8 cellular contexts compared by ENCODE assay signal in the genomic region with DNA sequence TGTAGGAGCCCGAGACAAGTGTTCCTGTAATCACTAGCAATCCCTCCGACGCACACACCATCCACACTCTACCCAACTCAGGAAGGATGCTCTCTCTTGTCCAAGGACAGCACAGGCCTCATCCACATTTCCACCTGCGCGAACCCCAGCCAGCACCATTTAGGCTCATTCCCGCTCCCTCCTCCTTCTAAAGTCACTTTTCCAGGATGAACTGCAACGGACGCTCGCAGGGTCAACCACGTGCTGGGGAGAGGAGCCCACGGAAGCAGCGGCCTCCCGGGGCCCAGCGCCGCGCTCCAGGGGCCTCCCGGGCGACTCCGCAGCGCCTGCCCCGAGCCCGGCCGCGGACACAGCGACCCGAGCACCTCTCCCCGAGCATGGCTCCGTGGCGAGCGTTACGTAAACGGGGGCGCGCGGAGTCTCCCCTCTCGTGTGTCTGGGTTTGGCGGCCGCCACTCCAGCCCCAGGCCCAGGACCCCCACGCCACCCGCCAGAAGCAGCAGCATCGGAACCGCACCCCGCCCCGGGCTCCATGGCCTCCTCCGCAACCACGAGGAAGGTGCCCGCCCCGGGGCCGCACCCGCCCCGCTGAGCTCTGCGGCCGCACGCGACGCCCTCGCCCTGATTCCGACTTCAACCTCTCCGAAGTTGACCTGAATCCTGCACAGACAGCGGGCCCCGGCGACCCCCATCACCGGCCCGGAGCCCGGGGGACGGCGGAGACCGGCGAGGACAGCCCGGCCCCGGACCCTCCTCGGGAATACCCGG. TPM values are rescaled to one million over a fixed set of nuclear protein-coding genes. Genes with fewer than 3 reads are reported as not detected.
DNase-seq lines count a peak whose midpoint lies in the region; ATAC-seq lines count a peak whose summit lies in the region.

No MANE protein-coding gene starts in this region.

- H3K9me3 ChIP-seq in ES-I3 (ENCODE audit: control insufficient read depth, insufficient read depth, low read length): no peaks in the 10 kb centered on the region
- no peaks in the 10 kb centered on the region for H3K9me3 ChIP-seq in ectodermal cell (ENCODE audit: control insufficient read depth, low read length)

- H3K4me1 Mint-ChIP-seq in memory B cell: peaks cover 36% of the 10 kb centered on the region

- H3K27ac Mint-ChIP-seq in memory B cell: peak overlapping the region; percentile 100

- peak overlapping the region; percentile 95 for H3K4me3 Mint-ChIP-seq in memory B cell

- peak overlapping the region; percentile 83 for H3K27ac ChIP-seq in ectodermal cell (ENCODE audit: insufficient read depth, low read depth, low read length, poor library complexity, severe bottlenecking)

- peak; percentile 37 to 47 for DNase-seq in Kasumi-1 (lab: John Stamatoyannopoulos, UW)
- DNase-seq in activated CD4-positive, alpha-beta T cell treated with anti-CD3 and anti-CD28 coated beads, Interleukin-2, amount 50 U/mL, for 1 hour: peak; percentile 39
- peak in 1 of 2 donors; percentile 65 for DNase-seq in memory B cell (ENCODE audit: low spot score in 2 of 2)
- peak; percentile 22 to 80 (median 48) for DNase-seq in stimulated activated naive CD4-positive, alpha-beta T cell (lab: John Stamatoyannopoulos, UW)
- DNase-seq in ecto neural progenitor cell (ENCODE audit: low spot score): no peak

- WGBS in ectodermal cell, 2 experiments: 1% methylated on average over 73 of the region's 73 CpGs

- H3K27me3 Mint-ChIP-seq in memory B cell: no peaks in the 10 kb centered on the region

- H3K27me3 ChIP-seq in ectodermal cell (ENCODE audit: control insufficient read depth, insufficient read depth, low read length, poor library complexity, severe bottlenecking): no peaks in the 10 kb centered on the region

- peak overlapping the region; percentile 80 for H3K9ac ChIP-seq in ES-I3 (ENCODE audit: low read depth, low read length)

- ATAC-seq in GM21717 (IDR thresholded peaks at IDR 0.05; ENCODE audit: unreplicated experiment) (peak; percentile 22), memory B cell (ENCODE audit: low read depth) (peak; percentile 14)

- peaks cover 23% of the 10 kb centered on the region for H3K36me3 ChIP-seq in ES-I3 (ENCODE audit: insufficient read depth, low read length)
- H3K36me3 ChIP-seq in ectodermal cell (ENCODE audit: control insufficient read depth, insufficient read depth, low read length): peaks cover 22% of the 10 kb centered on the region

- no peaks in the 10 kb centered on the region for H3K9me3 Mint-ChIP-seq in memory B cell

- H3K4me1 ChIP-seq in ES-I3 (ENCODE audit: insufficient read depth, low read length) (peaks cover 10% of the 10 kb centered on the region; the same call in 1 of the 2 replicates), ectodermal cell (ENCODE audit: control insufficient read depth, insufficient read depth, low read length) (peaks cover 10% of the 10 kb centered on the region)

- peak overlapping the region; percentile 60 for H3K4me3 ChIP-seq in ectodermal cell (ENCODE audit: insufficient read depth, low read depth, low read length)

- H3K36me3 Mint-ChIP-seq in memory B cell: peaks cover 21% of the 10 kb centered on the region

RNA-seq across cellular contexts. Expression of gene USP36, which starts 0.7 kb away (rescaled TPM):
- polyA plus RNA-seq in ectodermal cell (2013, experiment 1 of 4): 40.6 TPM
- polyA plus RNA-seq in ectodermal cell (2013, experiment 2 of 4): 47.3 TPM
- polyA plus RNA-seq in ectodermal cell (2013, experiment 3 of 4): 30.7 TPM
- polyA plus RNA-seq in ectodermal cell (2013, experiment 4 of 4): 37.5 TPM

RNA-seq across cellular contexts. Expression of gene CYTH1, which starts 57.9 kb away (rescaled TPM):
- 20.1 TPM for polyA plus RNA-seq in ectodermal cell (2013, experiment 1 of 4)
- polyA plus RNA-seq in ectodermal cell (2013, experiment 2 of 4): 20.4 TPM
- polyA plus RNA-seq in ectodermal cell (2013, experiment 3 of 4): 16.4 TPM
- 17.1 TPM for polyA plus RNA-seq in ectodermal cell (2013, experiment 4 of 4)
